ENCODE assay signal across 12 cellular contexts in genomic region chr15:88908697-88909621, GRCh38. TPM values are rescaled to one million over a fixed set of nuclear protein-coding genes. Genes with fewer than 3 reads are reported as not detected.
DNase-seq lines count a peak whose midpoint lies in the region; ATAC-seq and TF ChIP-seq lines count a peak whose summit lies in the region.
"Had no signal": no experiment of that assay in that cellular context is flagged by ENCODE, and none has a peak within 500 bp of the region (broad histone marks: within the 10 kb centered on the region; RNA-seq: fewer than 3 reads in every experiment).

No MANE protein-coding gene starts in this region.

- H3K9me3 ChIP-seq in hepatocyte (ENCODE audit: low read depth), result no peaks in the 10 kb centered on the region
- no peaks in the 10 kb centered on the region for H3K9me3 ChIP-seq in skeletal muscle tissue (ENCODE audit: control insufficient read depth in 3 of 3, low read length in 3 of 3)

- H3K4me3 ChIP-seq in hepatocyte (no peak overlapping the region), skeletal muscle tissue (ENCODE audit: low read length in 3 of 3) (peak overlapping the region in 1 of 3 donors; percentile 54)

- DNase-seq in EH (ENCODE audit: low read depth) (peak; percentile 50), OCI-M1 (lab: John Stamatoyannopoulos, UW) (peak; percentile 58), hepatocyte (ENCODE audit: low spot score) (no peak), dermis blood vessel endothelial cell (no peak), DMS153 treated with DMSO at 0.1 percent for 48 hours (lab: John Stamatoyannopoulos, UW; ENCODE audit: unreplicated experiment) (no peak)
- DNase-seq: activated T-cell treated with anti-CD3 and anti-CD28 coated beads for 4 hours, MV-4-11, NCI-H510A treated with DMSO at 0.1 percent for 48 hours, SHP77 had no signal

- 87% methylated on average over 16 of the region's 16 CpGs for WGBS in hepatocyte (ENCODE audit: low lambda C conversion rate, missing lambda C conversion rate)

- peak overlapping the region; percentile 49 for H3K4me2 ChIP-seq in hepatocyte

- TF ChIP-seq CTCF in hepatocyte (IDR thresholded peaks at IDR 0.05; ENCODE audit: poor library complexity), result no peak

- peak overlapping the region; percentile 28 to 72 (median 51) for H3K9ac ChIP-seq in skeletal muscle tissue (ENCODE audit: low read depth in 1 of 3, low read length in 3 of 3)

- no peaks in the 10 kb centered on the region for H3K9me2 ChIP-seq in hepatocyte (replicated peaks; ENCODE audit: insufficient read depth)

- H3K27me3 ChIP-seq in hepatocyte (no peaks in the 10 kb centered on the region), skeletal muscle tissue (ENCODE audit: control insufficient read depth in 3 of 3, insufficient read depth in 3 of 3, low read length in 3 of 3) (no peaks in the 10 kb centered on the region)

- ATAC-seq in HG03378 (IDR thresholded peaks at IDR 0.05; ENCODE audit: unreplicated experiment), result no peak

- no peaks in the 10 kb centered on the region for H3K36me3 ChIP-seq in hepatocyte (replicated peaks; ENCODE audit: insufficient read depth, low read depth)
- H3K36me3 ChIP-seq in skeletal muscle tissue (ENCODE audit: control insufficient read depth in 3 of 3, insufficient read depth in 3 of 3, low read length in 3 of 3), result peaks cover 33 to 54% (median 38%) of the 10 kb centered on the region in 3 donors

- peaks cover 2% of the 10 kb centered on the region for H4K20me1 ChIP-seq in hepatocyte (ENCODE audit: insufficient read depth, poor library complexity, severe bottlenecking)

- H3K27ac ChIP-seq in hepatocyte (no peak overlapping the region), skeletal muscle tissue (ENCODE audit: low read depth, low read length) (peak overlapping the region; percentile 99)
- H3K27ac ChIP-seq: VCaP had no signal

- peaks cover 47% of the 10 kb centered on the region for H3K79me2 ChIP-seq in hepatocyte

- H3K4me1 ChIP-seq in hepatocyte (ENCODE audit: insufficient read depth) (peaks cover 17% of the 10 kb centered on the region), skeletal muscle tissue (ENCODE audit: control insufficient read depth in 3 of 3, insufficient read depth in 3 of 3, low read length in 3 of 3) (peaks cover 61 to 87% (median 78%) of the 10 kb centered on the region in 3 donors)

- no peak overlapping the region for H2AFZ ChIP-seq in hepatocyte

RNA-seq across cellular contexts. Expression of gene MFGE8, which starts 4.2 kb away (rescaled TPM):
- total RNA-seq in hepatocyte (337 and 471 TPM in 2 replicates), skeletal muscle tissue (35.0 TPM), dermis blood vessel endothelial cell (48.1 and 49.7 TPM in 2 replicates)
- polyA plus RNA-seq in hepatocyte, result 569 and 611 TPM in 2 replicates

RNA-seq across cellular contexts. Expression of gene HAPLN3, which starts 13.6 kb away (rescaled TPM):
- total RNA-seq in hepatocyte (4.1 and 4.2 TPM in 2 replicates), skeletal muscle tissue (6.3 TPM), dermis blood vessel endothelial cell (52.2 and 95.6 TPM in 2 replicates)
- polyA plus RNA-seq in hepatocyte, result 6.6 and 7.2 TPM in 2 replicates

Comparison
In these comparisons a context has a peak if more than half of its experiments do, and no peak if none do; other contexts are left out.
1. DNase-seq: peak in EH (single experiment) and OCI-M1 (single experiment); none in hepatocyte (single experiment), dermis blood vessel endothelial cell (single experiment) and DMS153 treated with DMSO at 0.1 percent for 48 hours (single experiment).